In genomic region chr13:41700790-41701310, GRCh38 we compare ENCODE assay signal across 9 cellular contexts.
DNase-seq lines count a peak whose midpoint lies in the region; TF ChIP-seq lines count a peak whose summit lies in the region.
"Had no signal": no experiment of that assay in that cellular context is flagged by ENCODE, and none has a peak within 500 bp of the region (broad histone marks: within the 10 kb centered on the region; RNA-seq: fewer than 3 reads in every experiment).

No MANE protein-coding gene starts in this region.

- H3K27me3 ChIP-seq in BE2C = no peaks in the 10 kb centered on the region

- peaks cover 10% of the 10 kb centered on the region; the same call in 1 of the 2 replicates for H3K4me1 ChIP-seq in BE2C

- TF ChIP-seq POLR2A in NB4 (IDR thresholded peaks at IDR 0.05; ENCODE audit: extremely low read depth, insufficient read length) = no peak

- peak overlapping the region; percentile 36; the same call in 1 of the 2 replicates for H3K27ac ChIP-seq in VCaP

- no peaks in the 10 kb centered on the region for H3K9me3 ChIP-seq in BE2C

- DNase-seq in BE2C = peak; percentile 28
- peak; percentile 45 for DNase-seq in NB4 (ENCODE audit: low read depth)
- peak; percentile 65 for DNase-seq in kidney tubule cell (ENCODE audit: low spot score)
- no peak for DNase-seq in NCI-H524 (lab: John Stamatoyannopoulos, UW)
- DNase-seq in activated CD8-positive, alpha-beta memory T cell treated with anti-CD3 and anti-CD28 coated beads, Interleukin-2, amount 50 U/mL, for 4 hours = no peak
- DNase-seq in NCI-H526 (lab: John Stamatoyannopoulos, UW) = no peak
- no peak for DNase-seq in KG1 (lab: John Stamatoyannopoulos, UW)
- DNase-seq: T-helper 17 cell had no signal

- no peak overlapping the region for H3K4me3 ChIP-seq in BE2C (ENCODE audit: low read depth, low read length)
- no peak overlapping the region for H3K4me3 ChIP-seq in NB4 (ENCODE audit: low read depth, low read length)

- TF ChIP-seq CTCF in BE2C (IDR thresholded peaks at IDR 0.05; ENCODE audit: low read depth, low read length) (no peak), NB4 (IDR thresholded peaks at IDR 0.05; ENCODE audit: low read depth, low read length) (no peak), VCaP (conservative IDR thresholded peaks at IDR 0.05) (no peak)

- peaks cover 5% of the 10 kb centered on the region; the same call in 1 of the 2 replicates for H3K36me3 ChIP-seq in BE2C

Comparison
In these comparisons a context has a peak if more than half of its experiments do, and no peak if none do; other contexts are left out.
1. DNase-seq: peak in BE2C (single experiment), NB4 (single experiment) and kidney tubule cell (single experiment); none in NCI-H524 (0 of 2), activated CD8-positive, alpha-beta memory T cell treated with anti-CD3 and anti-CD28 coated beads, Interleukin-2, amount 50 U/mL, for 4 hours (single experiment), NCI-H526 (0 of 2) and KG1 (single experiment).